17 cellular contexts compared by ENCODE assay signal in the genomic region with DNA sequence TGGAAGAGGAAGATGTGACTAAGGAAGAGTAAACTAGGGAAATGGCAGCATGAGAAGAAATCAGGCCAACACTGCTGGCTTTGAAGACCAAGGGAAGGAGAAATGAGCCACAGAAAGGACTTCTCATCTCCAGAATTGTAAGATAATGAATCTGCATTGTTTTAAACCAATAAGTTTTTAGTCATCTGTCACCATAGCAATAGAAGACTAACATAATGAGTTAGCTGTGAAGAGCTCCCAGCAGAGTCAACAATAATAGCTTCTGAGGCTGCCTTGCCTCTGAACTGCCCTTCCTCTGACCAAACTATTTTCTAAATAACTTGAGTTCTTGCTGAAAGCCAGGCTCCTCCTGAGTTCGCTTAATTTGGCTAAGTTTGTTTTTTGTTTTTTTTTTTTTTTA.
DNase-seq lines count a peak whose midpoint lies in the region; ATAC-seq, FAIRE-seq and TF ChIP-seq lines count a peak whose summit lies in the region.
"Had no signal": no experiment of that assay in that cellular context is flagged by ENCODE, and none has a peak within 500 bp of the region (broad histone marks: within the 10 kb centered on the region; RNA-seq: fewer than 3 reads in every experiment).

No MANE protein-coding gene starts in this region.

- 90 to 100% methylated on average over 1 of the region's 1 CpG for WGBS in GM23248 (ENCODE audit: low coverage in 1 of 2, low lambda C conversion rate in 2 of 2, missing lambda C conversion rate in 2 of 2), 2 experiments
- 0% methylated on average over 1 of the region's 1 CpG for WGBS in GM12878 (ENCODE audit: insufficient coverage, insufficient replicate concordance, low lambda C conversion rate, missing lambda C conversion rate)

- no peaks in the 10 kb centered on the region for H3F3A ChIP-seq in GM23248 (ENCODE audit: insufficient read depth)

- H3K36me3 Mint-ChIP-seq in activated T-helper 2 cell treated with anti-CD3 and anti-CD28 coated beads, Interferon-gamma antibody, Interleukin-2, Interleukin-4, amounts not matched to agents 10 μg/mL and 5 μg/mL and 100 μg/mL, durations not matched to agents 14 hours and 24 hours and 36 hours (ENCODE audit: low read depth): no peaks in the 10 kb centered on the region
- H3K36me3 Mint-ChIP-seq: CD4-positive, CD25-positive, alpha-beta regulatory T cell had no signal

- in situ Hi-C loops in GM23248 (cut with MboI) (no loop called here), GM12878 (cut with MboI) (no loop called here)

- DNase-seq in AG20443 (ENCODE audit: low spot score) (peak; percentile 28), GM23248 (peak; percentile 62), GM12878 (ENCODE audit: low read depth, low spot score) (no peak), renal cortical epithelial cell (ENCODE audit: low read depth) (peak; percentile 4)
- no peak for DNase-seq in activated T-helper 2 cell treated with anti-CD3 and anti-CD28 coated beads, Interferon-gamma antibody, Interleukin-2, Interleukin-4, amounts not matched to agents 10 μg/mL and 5 μg/mL and 100 μg/mL, durations not matched to agents 14 hours and 24 hours and 36 hours (ENCODE audit: low spot score)
- DNase-seq: AML-193; CD4-positive, CD25-positive, alpha-beta regulatory T cell; DMS53; HCEC 1CT had no signal

- no peak overlapping the region for H3K27ac Mint-ChIP-seq in activated T-helper 2 cell treated with anti-CD3 and anti-CD28 coated beads, Interferon-gamma antibody, Interleukin-2, Interleukin-4, amounts not matched to agents 10 μg/mL and 5 μg/mL and 100 μg/mL, durations not matched to agents 14 hours and 24 hours and 36 hours
- H3K27ac Mint-ChIP-seq: CD4-positive, CD25-positive, alpha-beta regulatory T cell had no signal

- H3K9ac ChIP-seq in GM23248 (no peak overlapping the region), GM12878 (ENCODE audit: control insufficient read depth, insufficient read depth, low read length) (no peak overlapping the region)
- H3K9ac ChIP-seq: BLaER1 treated with 17β-estradiol and CSF1 and Interleukin-3, amounts not matched to agents 10 nM and 100 nM had no signal

- CTCF ChIA-PET in GM12878 (lab: Yijun Ruan, JAX): interaction anchor here (0.7 to 2.3 kb wide), 4 partner anchors 12 to 67 kb away, joined by 3 to 6 read pairs (median 5); no protein-coding TSS in a partner anchor

- H3K79me2 ChIP-seq in GM23248 (ENCODE audit: insufficient read depth) (no peaks in the 10 kb centered on the region), GM12878 (ENCODE audit: control insufficient read depth, insufficient read depth, low read length) (no peaks in the 10 kb centered on the region)

- H3K9me2 ChIP-seq in GM23248 (ENCODE audit: insufficient read depth): no peaks in the 10 kb centered on the region

- H3K4me1 Mint-ChIP-seq in activated T-helper 2 cell treated with anti-CD3 and anti-CD28 coated beads, Interferon-gamma antibody, Interleukin-2, Interleukin-4, amounts not matched to agents 10 μg/mL and 5 μg/mL and 100 μg/mL, durations not matched to agents 14 hours and 24 hours and 36 hours (ENCODE audit: low read depth): no peaks in the 10 kb centered on the region
- H3K4me1 Mint-ChIP-seq: CD4-positive, CD25-positive, alpha-beta regulatory T cell had no signal

- POLR2A ChIA-PET in GM12878 (lab: Charles Lee): interaction anchor here (0.7 to 1.0 kb wide), 5 partner anchors 10 to 594 kb away, joined by 3 to 4 read pairs (median 3); no protein-coding TSS in a partner anchor

- H3K9me3 ChIP-seq in GM23248 (ENCODE audit: low read depth) (no peaks in the 10 kb centered on the region), GM12878 (replicated peaks; ENCODE audit: control insufficient read depth, insufficient read depth, low read length) (no peaks in the 10 kb centered on the region)
- H3K9me3 ChIP-seq: BLaER1 treated with 17β-estradiol and CSF1 and Interleukin-3, amounts not matched to agents 10 nM and 100 nM had no signal

- H2AFZ ChIP-seq in GM23248 (no peak overlapping the region), GM12878 (ENCODE audit: control insufficient read depth, low read depth, low read length) (no peak overlapping the region)

- H3K27ac ChIP-seq in GM23248 (0 out of 2 replicates have a peak overlapping the region, but pooled peaks have one; percentile 12), GM12878 (ENCODE audit: control insufficient read depth, insufficient read depth) (no peak overlapping the region)
- H3K27ac ChIP-seq: BLaER1 treated with 17β-estradiol and CSF1 and Interleukin-3, amounts not matched to agents 10 nM and 100 nM; HL-60 had no signal

- peaks cover 4% of the 10 kb centered on the region; the same call in 1 of the 2 replicates for H3K4me1 ChIP-seq in GM23248 (ENCODE audit: insufficient read depth)
- no peaks in the 10 kb centered on the region for H3K4me1 ChIP-seq in GM12878 (ENCODE audit: control insufficient read depth, insufficient read depth, low read length)

- TF ChIP-seq POLR2A in GM12878 (IDR thresholded peaks at IDR 0.05; ENCODE audit: low read depth, low read length): no peak

- H3K4me2 ChIP-seq in GM23248 (ENCODE audit: unreplicated experiment) (no peak overlapping the region), GM12878 (ENCODE audit: control insufficient read depth, insufficient read depth) (no peak overlapping the region)
- H3K4me2 ChIP-seq: BLaER1 treated with 17β-estradiol and CSF1 and Interleukin-3, amounts not matched to agents 10 nM and 100 nM had no signal

- SMC1A ChIA-PET in GM12878 (lab: Charles Lee; ENCODE audit: uncharacterized antibody, unreplicated experiment): interaction anchor here (0.6 to 7.1 kb wide), 7 partner anchors 10 to 128 kb away, joined by 3 to 68 read pairs (median 4); no protein-coding TSS in a partner anchor

- H4K20me1 ChIP-seq in GM23248 (ENCODE audit: insufficient read depth) (no peaks in the 10 kb centered on the region), GM12878 (ENCODE audit: control insufficient read depth, insufficient read depth) (no peaks in the 10 kb centered on the region)
- H4K20me1 ChIP-seq: BLaER1 treated with 17β-estradiol and CSF1 and Interleukin-3, amounts not matched to agents 10 nM and 100 nM had no signal

- H3K27me3 ChIP-seq in GM23248 (replicated peaks; ENCODE audit: insufficient read depth) (no peaks in the 10 kb centered on the region), GM12878 (replicated peaks in 1 of 2; ENCODE audit: control insufficient read depth in 2 of 2, insufficient read depth in 2 of 2, low read length in 1 of 2) (no peaks in the 10 kb centered on the region)
- H3K27me3 ChIP-seq: BLaER1 treated with 17β-estradiol and CSF1 and Interleukin-3, amounts not matched to agents 10 nM and 100 nM had no signal

- no peaks in the 10 kb centered on the region for H3K9me3 Mint-ChIP-seq in activated T-helper 2 cell treated with anti-CD3 and anti-CD28 coated beads, Interferon-gamma antibody, Interleukin-2, Interleukin-4, amounts not matched to agents 10 μg/mL and 5 μg/mL and 100 μg/mL, durations not matched to agents 14 hours and 24 hours and 36 hours

- ATAC-seq in GM12878 (peak; percentile 51), HG03342 (IDR thresholded peaks at IDR 0.05; ENCODE audit: unreplicated experiment) (no peak), GM18907 (IDR thresholded peaks at IDR 0.05; ENCODE audit: unreplicated experiment) (no peak)
- ATAC-seq: K562 had no signal

- intact Hi-C loops in GM12878 (cut with micrococcal nuclease; ENCODE audit: unreplicated experiment): no loop called here
- intact Hi-C loops in activated T-helper 2 cell treated with anti-CD3 and anti-CD28 coated beads, Interferon-gamma antibody, Interleukin-2, Interleukin-4, amounts not matched to agents 10 μg/mL and 5 μg/mL and 100 μg/mL, durations not matched to agents 14 hours and 24 hours and 36 hours (cut with micrococcal nuclease): no loop called here

- no peak for TF ChIP-seq EP300 in GM12878 (IDR thresholded peaks at IDR 0.05; ENCODE audit: borderline replicate concordance in 1 of 2, control insufficient read depth in 1 of 2, low read depth in 2 of 2, low read length in 2 of 2)

- H3K4me3 ChIP-seq in GM23248 (no peak overlapping the region), GM12878 (no peak overlapping the region)
- H3K4me3 ChIP-seq: BLaER1 treated with 17β-estradiol and CSF1 and Interleukin-3, amounts not matched to agents 10 nM and 100 nM; K562 had no signal

- no peak overlapping the region for H3K4me3 Mint-ChIP-seq in activated T-helper 2 cell treated with anti-CD3 and anti-CD28 coated beads, Interferon-gamma antibody, Interleukin-2, Interleukin-4, amounts not matched to agents 10 μg/mL and 5 μg/mL and 100 μg/mL, durations not matched to agents 14 hours and 24 hours and 36 hours (ENCODE audit: low read depth)
- H3K4me3 Mint-ChIP-seq: CD4-positive, CD25-positive, alpha-beta regulatory T cell had no signal

- H3K27me3 Mint-ChIP-seq in activated T-helper 2 cell treated with anti-CD3 and anti-CD28 coated beads, Interferon-gamma antibody, Interleukin-2, Interleukin-4, amounts not matched to agents 10 μg/mL and 5 μg/mL and 100 μg/mL, durations not matched to agents 14 hours and 24 hours and 36 hours (ENCODE audit: low read depth): no peaks in the 10 kb centered on the region
- H3K27me3 Mint-ChIP-seq: CD4-positive, CD25-positive, alpha-beta regulatory T cell had no signal

- 0 out of 2 replicates have a peak, but pooled peaks cover 3% of the 10 kb centered on the region for H3K36me3 ChIP-seq in GM23248 (ENCODE audit: low read depth)
- H3K36me3 ChIP-seq in GM12878 (ENCODE audit: control insufficient read depth in 2 of 2, insufficient read depth in 2 of 2, low read length in 1 of 2): no peaks in the 10 kb centered on the region
- H3K36me3 ChIP-seq: BLaER1 treated with 17β-estradiol and CSF1 and Interleukin-3, amounts not matched to agents 10 nM and 100 nM had no signal

- BruUV-seq in GM12878 (replicated peaks; lab: Mats Ljungman, UMichigan): no TSS peak

- TF ChIP-seq RAD21 in GM12878 (IDR thresholded peaks at IDR 0.05; ENCODE audit: insufficient read depth, low read depth, low read length): no peak

- no peak for TF ChIP-seq CTCF in GM12878 (IDR thresholded peaks at IDR 0.05 in 2 of 3, conservative IDR thresholded peaks at IDR 0.05 in 1 of 3; ENCODE audit: control insufficient read depth in 2 of 3, extremely low read depth in 1 of 3, insufficient read depth in 1 of 3, low read depth in 3 of 3, low read length in 3 of 3)

- RAD21 ChIA-PET in GM12878 (lab: Charles Lee; ENCODE audit: unreplicated experiment): interaction anchor here (0.5 to 3.8 kb wide), 10 partner anchors 9 to 105 kb away, joined by 3 to 15 read pairs (median 3); no protein-coding TSS in a partner anchor

- FAIRE-seq in GM12878 (lab: Jason Lieb, UNC): no peak
- FAIRE-seq: A204.1, GM12891, GM19239, K562 had no signal

TF ChIP-seq in GM12878, 131 proteins besides CTCF, POLR2A, EP300 and RAD21:
- peak; percentile 77 for TF ChIP-seq RFX5 (IDR thresholded peaks at IDR 0.05; ENCODE audit: low read depth, low read length)
- TF ChIP-seq CHD2 (IDR thresholded peaks at IDR 0.05; ENCODE audit: borderline replicate concordance, low read depth, low read length): no peak

Comparison
In these comparisons a context has a peak if more than half of its experiments do, and no peak if none do; other contexts are left out.
1. DNase-seq: peak in AG20443 (single experiment), GM23248 (single experiment) and renal cortical epithelial cell (single experiment); none in GM12878 (single experiment) and activated T-helper 2 cell treated with anti-CD3 and anti-CD28 coated beads, Interferon-gamma antibody, Interleukin-2, Interleukin-4, amounts not matched to agents 10 μg/mL and 5 μg/mL and 100 μg/mL, durations not matched to agents 14 hours and 24 hours and 36 hours (single experiment).